Comparison of ENCODE assay signal across 9 cellular contexts in genomic region chr17:48181653-48182052, GRCh38.
DNase-seq lines count a peak whose midpoint lies in the region; ATAC-seq, FAIRE-seq and TF ChIP-seq lines count a peak whose summit lies in the region.
"Had no signal": no experiment of that assay in that cellular context is flagged by ENCODE, and none has a peak within 500 bp of the region (broad histone marks: within the 10 kb centered on the region; RNA-seq: fewer than 3 reads in every experiment).

No MANE protein-coding gene starts in this region.

- no peaks in the 10 kb centered on the region for H3K9me3 Mint-ChIP-seq in activated CD4-positive, alpha-beta memory T cell treated with anti-CD3 and anti-CD28 coated beads for 36 hours
- no peaks in the 10 kb centered on the region for H3K9me3 Mint-ChIP-seq in activated naive CD8-positive, alpha-beta T cell treated with anti-CD3 and anti-CD28 coated beads, Interleukin-2, amount 50 U/mL, for 24 hours
- H3K9me3 Mint-ChIP-seq: activated B cell treated with CpG ODN at 0.5 μM for 24 hours had no signal

- H3K36me3 Mint-ChIP-seq in activated CD4-positive, alpha-beta memory T cell treated with anti-CD3 and anti-CD28 coated beads for 36 hours = peaks cover 35% of the 10 kb centered on the region
- peaks cover 33% of the 10 kb centered on the region for H3K36me3 Mint-ChIP-seq in activated naive CD8-positive, alpha-beta T cell treated with anti-CD3 and anti-CD28 coated beads, Interleukin-2, amount 50 U/mL, for 24 hours (ENCODE audit: low read depth)

- no peak overlapping the region for H3K4me3 ChIP-seq in A549
- H3K4me3 ChIP-seq in fibroblast of pulmonary artery (replicated peaks; ENCODE audit: low read depth, low read length) = no peak overlapping the region

- DNase-seq in A549 (ENCODE audit: low read depth in 1 of 2, low spot score in 1 of 2) (peak; percentile 50 to 69), NCI-H526 treated with DMSO at 0.1 percent for 48 hours (lab: John Stamatoyannopoulos, UW) (peak; percentile 42), fibroblast of pulmonary artery (ENCODE audit: low read depth) (peak; percentile 36), foreskin melanocyte (no peak)
- DNase-seq in activated CD4-positive, alpha-beta memory T cell treated with anti-CD3 and anti-CD28 coated beads for 36 hours = no peak
- DNase-seq in activated naive CD8-positive, alpha-beta T cell treated with anti-CD3 and anti-CD28 coated beads, Interleukin-2, amount 50 U/mL, for 24 hours = no peak
- DNase-seq: activated B cell treated with CpG ODN at 0.5 μM for 24 hours had no signal

- H3K9me3 ChIP-seq in A549 = no peaks in the 10 kb centered on the region

- TF ChIP-seq RAD21 in A549 (conservative IDR thresholded peaks at IDR 0.05 in 1 of 2, IDR thresholded peaks at IDR 0.05 in 1 of 2) = peak; percentile 71 to 87

- H3K27me3 Mint-ChIP-seq in activated CD4-positive, alpha-beta memory T cell treated with anti-CD3 and anti-CD28 coated beads for 36 hours = no peaks in the 10 kb centered on the region
- H3K27me3 Mint-ChIP-seq in activated naive CD8-positive, alpha-beta T cell treated with anti-CD3 and anti-CD28 coated beads, Interleukin-2, amount 50 U/mL, for 24 hours = no peaks in the 10 kb centered on the region
- H3K27me3 Mint-ChIP-seq: activated B cell treated with CpG ODN at 0.5 μM for 24 hours had no signal

- peak; percentile 46 for FAIRE-seq in A549 (lab: Jason Lieb, UNC)

- no peak overlapping the region for H3K27ac Mint-ChIP-seq in activated CD4-positive, alpha-beta memory T cell treated with anti-CD3 and anti-CD28 coated beads for 36 hours
- no peak overlapping the region for H3K27ac Mint-ChIP-seq in activated naive CD8-positive, alpha-beta T cell treated with anti-CD3 and anti-CD28 coated beads, Interleukin-2, amount 50 U/mL, for 24 hours
- H3K27ac Mint-ChIP-seq: activated B cell treated with CpG ODN at 0.5 μM for 24 hours had no signal

- ATAC-seq in A549 (peak; percentile 76 to 95; a peak in 4 of 6 replicates), GM19455 (IDR thresholded peaks at IDR 0.05; ENCODE audit: unreplicated experiment) (no peak)
- no peak for ATAC-seq in activated naive CD8-positive, alpha-beta T cell treated with anti-CD3 and anti-CD28 coated beads, Interleukin-2, amount 50 U/mL, for 24 hours

- no peak overlapping the region for H3K27ac ChIP-seq in A549

- TF ChIP-seq CTCF in A549 (IDR thresholded peaks at IDR 0.05) (peak; percentile 69), GM12872 (IDR thresholded peaks at IDR 0.05; ENCODE audit: insufficient read depth, low read depth, low read length) (peak; percentile 30; the same call in 2 of the 3 replicates), fibroblast of pulmonary artery (IDR thresholded peaks at IDR 0.05; ENCODE audit: low read length, missing control alignments) (peak; percentile 46)

- H3K4me2 ChIP-seq in A549 = no peak overlapping the region

- intact Hi-C loops in activated CD4-positive, alpha-beta memory T cell treated with anti-CD3 and anti-CD28 coated beads for 36 hours (cut with micrococcal nuclease) = no loop called here

- POLR2A ChIA-PET in A549 (lab: Yijun Ruan, JAX) = no interaction called here
- POLR2A ChIA-PET in activated CD4-positive, alpha-beta memory T cell treated with anti-CD3 and anti-CD28 coated beads for 36 hours (lab: Charles Lee) = no interaction called here

- no peak for TF ChIP-seq POLR2A in A549 (IDR thresholded peaks at IDR 0.05; ENCODE audit: low read length)

- H3K4me1 Mint-ChIP-seq in activated CD4-positive, alpha-beta memory T cell treated with anti-CD3 and anti-CD28 coated beads for 36 hours (ENCODE audit: low read depth) = peaks cover 15% of the 10 kb centered on the region
- peaks cover 13% of the 10 kb centered on the region for H3K4me1 Mint-ChIP-seq in activated naive CD8-positive, alpha-beta T cell treated with anti-CD3 and anti-CD28 coated beads, Interleukin-2, amount 50 U/mL, for 24 hours
- H3K4me1 Mint-ChIP-seq: activated B cell treated with CpG ODN at 0.5 μM for 24 hours had no signal

- H3K4me1 ChIP-seq in A549 = peaks cover 5% of the 10 kb centered on the region; the same call in 1 of the 3 replicates

- H3K4me3 Mint-ChIP-seq in activated CD4-positive, alpha-beta memory T cell treated with anti-CD3 and anti-CD28 coated beads for 36 hours = no peak overlapping the region
- no peak overlapping the region for H3K4me3 Mint-ChIP-seq in activated naive CD8-positive, alpha-beta T cell treated with anti-CD3 and anti-CD28 coated beads, Interleukin-2, amount 50 U/mL, for 24 hours
- H3K4me3 Mint-ChIP-seq: activated B cell treated with CpG ODN at 0.5 μM for 24 hours had no signal

- no peak for TF ChIP-seq EP300 in A549 (IDR thresholded peaks at IDR 0.05)

- WGBS in A549 (ENCODE audit: missing lambda C conversion rate) = 0% methylated on average over 1 of the region's 1 CpG

- CTCF ChIA-PET in A549 (lab: Yijun Ruan, JAX) = interaction anchor here (0.7 to 3.4 kb wide), 16 partner anchors 10 to 437 kb away, joined by 3 to 16 read pairs (median 4); no protein-coding TSS in a partner anchor
- CTCF ChIA-PET in activated CD4-positive, alpha-beta memory T cell treated with anti-CD3 and anti-CD28 coated beads for 36 hours (lab: Charles Lee) = interaction anchor here (1.8 kb wide), 1 partner anchor 412 kb away, joined by 8 read pairs; the partner anchor contains the start of gene HOXB5

TF ChIP-seq in A549, 52 proteins besides CTCF, POLR2A, EP300 and RAD21:
- TF ChIP-seq SMC3 (IDR thresholded peaks at IDR 0.05) (peak; percentile 43; the same call in 2 of the 3 replicates), REST (IDR thresholded peaks at IDR 0.05) (no peak)

Comparison
In these comparisons a context has a peak if more than half of its experiments do, and no peak if none do; other contexts are left out.
1. ATAC-seq: peak in A549 (2 of 2); none in activated naive CD8-positive, alpha-beta T cell treated with anti-CD3 and anti-CD28 coated beads, Interleukin-2, amount 50 U/mL, for 24 hours (single experiment) and GM19455 (single experiment).
2. DNase-seq: peak in A549 (2 of 2), NCI-H526 treated with DMSO at 0.1 percent for 48 hours (single experiment) and fibroblast of pulmonary artery (single experiment); none in activated CD4-positive, alpha-beta memory T cell treated with anti-CD3 and anti-CD28 coated beads for 36 hours (single experiment), foreskin melanocyte (single experiment) and activated naive CD8-positive, alpha-beta T cell treated with anti-CD3 and anti-CD28 coated beads, Interleukin-2, amount 50 U/mL, for 24 hours (single experiment).
3. Peak in every context shown above with its lines, with median percentiles within 50 percentile points of each other: CTCF ChIP-seq.